Comparison of ENCODE assay signal across 18 cellular contexts in genomic region chr2:44459754-44460153, GRCh38.
"Had no signal": no experiment of that assay in that cellular context is flagged by ENCODE, and none has a peak within 500 bp of the region (broad histone marks: within the 10 kb centered on the region; RNA-seq: fewer than 3 reads in every experiment).

No MANE protein-coding gene starts in this region.

- H3K27ac Mint-ChIP-seq: activated naive CD4-positive, alpha-beta T cell treated with anti-CD3 and anti-CD28 coated beads, Interleukin-2, amount 50 U/mL, for 24 hours; brain; naive thymus-derived CD4-positive, alpha-beta T cell had no signal

- H3K27ac ChIP-seq: lower lobe of right lung, sigmoid colon, testis, uterus had no signal

- DNase-seq: activated gamma-delta T cell treated with Interleukin-2 at 50 U/mL for 16 hours; activated T-cell treated with anti-CD3 and anti-CD28 coated beads, Interleukin-2, amount 50 U/mL, for 1 hour; anterior cingulate cortex; foreskin fibroblast; lower lobe of right lung; naive thymus-derived CD4-positive, alpha-beta T cell; retina; sigmoid colon; stimulated activated CD4-positive, alpha-beta T cell treated with anti-CD3 and anti-CD28 coated beads, Interleukin-15, amount 100 ng/mL, for 24 hours; stimulated activated naive CD4-positive, alpha-beta T cell; testis; trophoblast cell; uterus had no signal

- H3K4me1 Mint-ChIP-seq: activated naive CD4-positive, alpha-beta T cell treated with anti-CD3 and anti-CD28 coated beads, Interleukin-2, amount 50 U/mL, for 24 hours; brain had no signal

- ATAC-seq: left lobe of liver; lower lobe of right lung; naive thymus-derived CD4-positive, alpha-beta T cell had no signal

- H3K36me3 Mint-ChIP-seq: brain had no signal

- H3K27me3 ChIP-seq: sigmoid colon, testis, uterus had no signal

- H3K9me3 ChIP-seq: lower lobe of right lung had no signal

- H3K27me3 Mint-ChIP-seq: activated naive CD4-positive, alpha-beta T cell treated with anti-CD3 and anti-CD28 coated beads, Interleukin-2, amount 50 U/mL, for 24 hours; naive thymus-derived CD4-positive, alpha-beta T cell had no signal

- H3K36me3 ChIP-seq: lower lobe of right lung, sigmoid colon, uterus had no signal

- H3K4me2 ChIP-seq: smooth muscle cell had no signal

- FAIRE-seq: endometrium had no signal

- H3K4me1 ChIP-seq: lower lobe of right lung, sigmoid colon, testis, uterus had no signal

- H3K4me3 Mint-ChIP-seq: activated naive CD4-positive, alpha-beta T cell treated with anti-CD3 and anti-CD28 coated beads, Interleukin-2, amount 50 U/mL, for 24 hours; brain; naive thymus-derived CD4-positive, alpha-beta T cell had no signal

- H3K4me3 ChIP-seq: lower lobe of right lung, sigmoid colon, smooth muscle cell, testis, uterus had no signal
